Comparison of ENCODE assay signal across 17 cellular contexts in genomic region chr21:44780767-44781459, GRCh38. TPM values are rescaled to one million over a fixed set of nuclear protein-coding genes. Genes with fewer than 3 reads are reported as not detected.
DNase-seq lines count a peak whose midpoint lies in the region; ATAC-seq, FAIRE-seq and TF ChIP-seq lines count a peak whose summit lies in the region.
"Had no signal": no experiment of that assay in that cellular context is flagged by ENCODE, and none has a peak within 500 bp of the region (broad histone marks: within the 10 kb centered on the region; RNA-seq: fewer than 3 reads in every experiment).

No MANE protein-coding gene starts in this region.

- dilution Hi-C loops in endothelial cell of umbilical vein (cut with MboI; ENCODE audit: extremely low pct_ligation_motif_present, low sequenced_read_pairs) = no loop called here

- WGBS in mesendoderm (ENCODE audit: extremely low coverage, insufficient coverage, low lambda C conversion rate) = no CpG with 5 or more reads among the region's 16 CpGs

- H3K27me3 Mint-ChIP-seq in nephron (ENCODE audit: low read depth) = no peaks in the 10 kb centered on the region
- H3K27me3 Mint-ChIP-seq: CD4-positive, alpha-beta T cell had no signal

- peaks cover 8% of the 10 kb centered on the region for H3K9me3 Mint-ChIP-seq in nephron
- H3K9me3 Mint-ChIP-seq: CD4-positive, alpha-beta T cell had no signal

- H3K36me3 ChIP-seq in BLaER1 treated with 17β-estradiol and CSF1 and Interleukin-3, amounts not matched to agents 10 nM and 100 nM = peaks cover 80 to 98% (median 90%) of the 10 kb centered on the region in 11 experiments
- peaks cover 3% of the 10 kb centered on the region; the same call in 1 of the 2 replicates for H3K36me3 ChIP-seq in Panc1 (ENCODE audit: control insufficient read depth, insufficient read depth, low read length)
- H3K36me3 ChIP-seq in endothelial cell of umbilical vein (ENCODE audit: control insufficient read depth in 2 of 2, extremely low read depth in 1 of 2, insufficient read depth in 2 of 2, low read length in 2 of 2) = peaks cover 4% of the 10 kb centered on the region in 2 experiments
- peaks cover 24% of the 10 kb centered on the region for H3K36me3 ChIP-seq in osteoblast (ENCODE audit: insufficient read depth, low read length)
- H3K36me3 ChIP-seq in mesendoderm (ENCODE audit: control insufficient read depth, insufficient read depth, low read length) = peaks cover 2% of the 10 kb centered on the region
- H3K36me3 ChIP-seq in H7 (replicated peaks; ENCODE audit: control insufficient read depth, insufficient read depth, low read length) = peaks cover 4% of the 10 kb centered on the region

- no peak overlapping the region for H2BK120ac ChIP-seq in mesendoderm (ENCODE audit: low read depth, low read length)

- no peak overlapping the region for H3K9ac ChIP-seq in BLaER1 treated with 17β-estradiol and CSF1 and Interleukin-3, amounts not matched to agents 10 nM and 100 nM
- H3K9ac ChIP-seq in endothelial cell of umbilical vein (replicated peaks; ENCODE audit: extremely low read depth, insufficient read depth, low read length) (no peak overlapping the region), mesendoderm (ENCODE audit: low read length) (no peak overlapping the region)

- no peak overlapping the region for H3K23ac ChIP-seq in mesendoderm (ENCODE audit: low read length)

- CTCF ChIA-PET in Panc1 (lab: Charles Lee) = no interaction called here
- CTCF ChIA-PET in endothelial cell of umbilical vein (lab: Charles Lee) = interaction anchor here (4.9 kb wide), 1 partner anchor 13 kb away, joined by 27 read pairs; no protein-coding TSS in a partner anchor

- peaks cover 23 to 39% (median 30%) of the 10 kb centered on the region in 10 experiments for H3K4me1 ChIP-seq in BLaER1 treated with 17β-estradiol and CSF1 and Interleukin-3, amounts not matched to agents 10 nM and 100 nM
- H3K4me1 ChIP-seq in Panc1 (ENCODE audit: control insufficient read depth, insufficient read depth, low read length) = peaks cover 25% of the 10 kb centered on the region
- H3K4me1 ChIP-seq in endothelial cell of umbilical vein (ENCODE audit: control insufficient read depth, extremely low read depth, insufficient read depth, low read length) = no peaks in the 10 kb centered on the region
- H3K4me1 ChIP-seq in osteoblast (ENCODE audit: insufficient read depth, low read length) = no peaks in the 10 kb centered on the region
- H3K4me1 ChIP-seq in mesendoderm (ENCODE audit: control insufficient read depth, low read depth, low read length) = no peaks in the 10 kb centered on the region

- in situ Hi-C loops in Panc1 (cut with HindIII; ENCODE audit: low pct_unique_long_range_greater_than_20kb, low sequenced_read_pairs) = no loop called here

- no peak for TF ChIP-seq POLR2A in endothelial cell of umbilical vein (IDR thresholded peaks at IDR 0.05; ENCODE audit: low read depth, low read length)

- H3K27me3 ChIP-seq in BLaER1 treated with 17β-estradiol and CSF1 and Interleukin-3, amounts not matched to agents 10 nM and 100 nM = no peaks in the 10 kb centered on the region
- H3K27me3 ChIP-seq in Panc1 (ENCODE audit: control insufficient read depth, insufficient read depth, low read length) (no peaks in the 10 kb centered on the region), endothelial cell of umbilical vein (ENCODE audit: control insufficient read depth in 2 of 2, insufficient read depth in 2 of 2, low read length in 2 of 2) (no peaks in the 10 kb centered on the region), osteoblast (ENCODE audit: insufficient read depth, low read length) (no peaks in the 10 kb centered on the region), mesendoderm (ENCODE audit: insufficient read depth, low read length, poor library complexity) (no peaks in the 10 kb centered on the region), H7 (ENCODE audit: control insufficient read depth, insufficient read depth, low read length) (no peaks in the 10 kb centered on the region)

- no peak overlapping the region for H4K5ac ChIP-seq in mesendoderm (ENCODE audit: low read length)

- H2AFZ ChIP-seq in endothelial cell of umbilical vein (ENCODE audit: low read depth, low read length) (no peak overlapping the region), osteoblast (ENCODE audit: low read length) (no peak overlapping the region)

- POLR2A ChIA-PET in Panc1 (lab: Charles Lee) (interaction anchor here (0.6 kb wide), 1 partner anchor 146 kb away, joined by 9 read pairs; no protein-coding TSS in a partner anchor), endothelial cell of umbilical vein (lab: Charles Lee) (no interaction called here)

- no peak for ATAC-seq in Panc1
- ATAC-seq in HG03378 (IDR thresholded peaks at IDR 0.05; ENCODE audit: unreplicated experiment) = no peak

- peaks cover 65 to 100% (median 91%) of the 10 kb centered on the region in 11 experiments for H4K20me1 ChIP-seq in BLaER1 treated with 17β-estradiol and CSF1 and Interleukin-3, amounts not matched to agents 10 nM and 100 nM
- no peaks in the 10 kb centered on the region for H4K20me1 ChIP-seq in endothelial cell of umbilical vein (replicated peaks; ENCODE audit: control insufficient read depth, extremely low read depth, insufficient read depth, low read length)
- H4K20me1 ChIP-seq in osteoblast (ENCODE audit: insufficient read depth, low read length) = peaks cover 33% of the 10 kb centered on the region

- H2AK5ac ChIP-seq in mesendoderm (ENCODE audit: low read length) = no peak overlapping the region

- H3K27ac Mint-ChIP-seq in nephron = peak overlapping the region; percentile 77 to 90 (median 89)

- no peak overlapping the region for H4K8ac ChIP-seq in mesendoderm (ENCODE audit: low read depth, low read length)

- peaks cover 53% of the 10 kb centered on the region for H3K79me2 ChIP-seq in endothelial cell of umbilical vein (ENCODE audit: control insufficient read depth, insufficient read depth, low read length)
- H3K79me2 ChIP-seq in osteoblast (ENCODE audit: insufficient read depth, low read length) = peaks cover 69% of the 10 kb centered on the region
- peaks cover 36% of the 10 kb centered on the region for H3K79me2 ChIP-seq in mesendoderm (ENCODE audit: control insufficient read depth, insufficient read depth, low read length)

- no peak overlapping the region for H3K56ac ChIP-seq in mesendoderm (ENCODE audit: low read length)

- no peak overlapping the region for H3K18ac ChIP-seq in mesendoderm (ENCODE audit: low read length)

- DNase-seq in Panc1 (ENCODE audit: low read depth, low spot score) (no peak), endothelial cell of umbilical vein (ENCODE audit: low read depth, low spot score) (no peak), osteoblast (ENCODE audit: insufficient read length, low spot score, missing footprints) (no peak), mesendoderm (no peak), H7 (no peak)
- DNase-seq: ACHN; AML-193; Calu3; CD4-positive, alpha-beta T cell; DND-41; IMR-90; NCI-H187; NCI-H446; NCI-H69 had no signal

- H3K9me3 ChIP-seq in BLaER1 treated with 17β-estradiol and CSF1 and Interleukin-3, amounts not matched to agents 10 nM and 100 nM (replicated peaks in 1 of 11) = 0 out of 22 replicates have a peak, but pooled peaks cover 0 to 4% (median 0%) of the 10 kb centered on the region in 11 experiments
- H3K9me3 ChIP-seq in Panc1 (ENCODE audit: control insufficient read depth, insufficient read depth, low read depth, low read length) = no peaks in the 10 kb centered on the region
- no peaks in the 10 kb centered on the region for H3K9me3 ChIP-seq in endothelial cell of umbilical vein (replicated peaks; ENCODE audit: control insufficient read depth, insufficient read depth, low read length)
- H3K9me3 ChIP-seq in osteoblast (ENCODE audit: low read depth, low read length) = no peaks in the 10 kb centered on the region

- no peak overlapping the region for H3K4ac ChIP-seq in mesendoderm (ENCODE audit: low read depth, low read length)

- FAIRE-seq in endothelial cell of umbilical vein (lab: Jason Lieb, UNC) = peak; percentile 55

- no peak overlapping the region for H3K4me3 Mint-ChIP-seq in nephron
- H3K4me3 Mint-ChIP-seq: CD4-positive, alpha-beta T cell had no signal

- H3K4me3 ChIP-seq in BLaER1 treated with 17β-estradiol and CSF1 and Interleukin-3, amounts not matched to agents 10 nM and 100 nM = no peak overlapping the region
- H3K4me3 ChIP-seq in Panc1 (ENCODE audit: low read depth in 2 of 2, low read length in 2 of 2) (no peak overlapping the region), endothelial cell of umbilical vein (replicated peaks in 1 of 3; ENCODE audit: insufficient read depth in 1 of 3, low read depth in 1 of 3, low read length in 3 of 3) (no peak overlapping the region), osteoblast (ENCODE audit: insufficient read depth, low read length) (no peak overlapping the region), mesendoderm (ENCODE audit: low read length) (no peak overlapping the region), H7 (ENCODE audit: insufficient read depth, low read depth, low read length) (no peak overlapping the region)

- TF ChIP-seq CTCF in Panc1 (IDR thresholded peaks at IDR 0.05) (no peak), endothelial cell of umbilical vein (IDR thresholded peaks at IDR 0.05; ENCODE audit: extremely low read depth in 1 of 2, insufficient read depth in 1 of 2, low read depth in 1 of 2, low read length in 2 of 2) (no peak), nephron (IDR thresholded peaks at IDR 0.05; ENCODE audit: unreplicated experiment in 3 of 3) (no peak), osteoblast (IDR thresholded peaks at IDR 0.05; ENCODE audit: extremely low read depth, low read depth, low read length) (no peak)

- no peak overlapping the region for H2BK15ac ChIP-seq in mesendoderm (replicated peaks; ENCODE audit: low read depth)

- BruUV-seq in Panc1 (replicated peaks; lab: Mats Ljungman, UMichigan) (no TSS peak), endothelial cell of umbilical vein (replicated peaks; lab: Mats Ljungman, UMichigan) (no TSS peak)

- no peak overlapping the region for H2BK5ac ChIP-seq in mesendoderm (ENCODE audit: low read length)

- H3K9me1 ChIP-seq in endothelial cell of umbilical vein (replicated peaks; ENCODE audit: control insufficient read depth, extremely low read depth, insufficient read depth, low read length) = no peaks in the 10 kb centered on the region

- intact Hi-C loops in Panc1 (cut with micrococcal nuclease; ENCODE audit: unreplicated experiment) (loop anchor here (10.0 kb wide), 1 partner anchor 266 kb away; no protein-coding TSS in a partner anchor), endothelial cell of umbilical vein (cut with micrococcal nuclease) (no loop called here)

- H3K79me1 ChIP-seq in mesendoderm (ENCODE audit: low read length) = peaks cover 32% of the 10 kb centered on the region

- H3K4me1 Mint-ChIP-seq in nephron = peaks cover 36% of the 10 kb centered on the region

- peak overlapping the region in 6 of 11 experiments; percentile 14 to 56 (median 30); a peak in 10 of 22 replicates for H3K4me2 ChIP-seq in BLaER1 treated with 17β-estradiol and CSF1 and Interleukin-3, amounts not matched to agents 10 nM and 100 nM
- H3K4me2 ChIP-seq in endothelial cell of umbilical vein (ENCODE audit: insufficient read depth, low read length) (no peak overlapping the region), osteoblast (ENCODE audit: insufficient read depth, low read length) (no peak overlapping the region), mesendoderm (ENCODE audit: low read length) (no peak overlapping the region)

- no peak overlapping the region for H3K27ac ChIP-seq in BLaER1 treated with 17β-estradiol and CSF1 and Interleukin-3, amounts not matched to agents 10 nM and 100 nM
- H3K27ac ChIP-seq in Panc1 (ENCODE audit: low read length) (0 out of 2 replicates have a peak overlapping the region, but pooled peaks have one; percentile 4), endothelial cell of umbilical vein (ENCODE audit: insufficient read depth, low read depth, low read length) (no peak overlapping the region), osteoblast (ENCODE audit: low read depth, low read length) (no peak overlapping the region), mesendoderm (ENCODE audit: low read depth, low read length) (no peak overlapping the region)

- peaks cover 53% of the 10 kb centered on the region for H3K36me3 Mint-ChIP-seq in nephron (ENCODE audit: low read depth)

RNA-seq across cellular contexts. Expression of gene UBE2G2, which starts 20.7 kb away (rescaled TPM):
- total RNA-seq in Panc1 (2021; ENCODE audit: unreplicated experiment) (77.4 TPM), endothelial cell of umbilical vein (114 and 117 TPM in 2 replicates), osteoblast (75.3 and 94.3 TPM in 2 replicates)
- 69.4 TPM for polyA plus RNA-seq in Panc1 (2012; ENCODE audit: insufficient read length)
- polyA plus RNA-seq in endothelial cell of umbilical vein = 86.4 and 95.0 TPM in 2 replicates
- polyA plus RNA-seq in endothelial cell of umbilical vein (2011; cell fraction: cytosol; rRNA removed) = 90.1 and 97.5 TPM in 2 replicates
- 200 and 203 TPM in 2 replicates for polyA plus RNA-seq in endothelial cell of umbilical vein (2011; cell fraction: nucleus; rRNA removed)
- 126 and 142 TPM in 2 replicates for polyA plus RNA-seq in endothelial cell of umbilical vein (2012)
- polyA minus RNA-seq in endothelial cell of umbilical vein = 158 TPM in 2 replicates
- polyA minus RNA-seq in endothelial cell of umbilical vein (2011; cell fraction: cytosol; rRNA and poly(A)+ RNA removed) = 57.2 TPM
- polyA minus RNA-seq in endothelial cell of umbilical vein (2011; cell fraction: nucleus; rRNA and poly(A)+ RNA removed) = 87.5 and 102 TPM in 2 replicates
- polyA plus RNA-seq in mesendoderm (2013, experiment 1 of 2) = 73.0 TPM
- polyA plus RNA-seq in mesendoderm (2013, experiment 2 of 2) = 72.2 TPM
- total RNA-seq in H7 (2014; rRNA removed; shearing (Covaris generic)) = 66.4 and 76.8 TPM in 2 replicates

RNA-seq across cellular contexts. Expression of gene SUMO3, which starts 36.9 kb away (rescaled TPM):
- total RNA-seq in Panc1 (2021; ENCODE audit: unreplicated experiment) = 41.4 TPM
- 55.8 TPM for polyA plus RNA-seq in Panc1 (2012; ENCODE audit: insufficient read length)
- total RNA-seq in endothelial cell of umbilical vein = 99.7 and 102 TPM in 2 replicates
- polyA plus RNA-seq in endothelial cell of umbilical vein = 109 and 123 TPM in 2 replicates
- polyA plus RNA-seq in endothelial cell of umbilical vein (2011; cell fraction: cytosol; rRNA removed) = 115 and 130 TPM in 2 replicates
- 46.3 and 55.9 TPM in 2 replicates for polyA plus RNA-seq in endothelial cell of umbilical vein (2011; cell fraction: nucleus; rRNA removed)
- 107 and 137 TPM in 2 replicates for polyA plus RNA-seq in endothelial cell of umbilical vein (2012)
- 79.8 and 101 TPM in 2 replicates for polyA minus RNA-seq in endothelial cell of umbilical vein
- 50.6 TPM for polyA minus RNA-seq in endothelial cell of umbilical vein (2011; cell fraction: cytosol; rRNA and poly(A)+ RNA removed)
- 21.6 and 22.3 TPM in 2 replicates for polyA minus RNA-seq in endothelial cell of umbilical vein (2011; cell fraction: nucleus; rRNA and poly(A)+ RNA removed)
- total RNA-seq in osteoblast = 80.7 and 82.8 TPM in 2 replicates
- polyA plus RNA-seq in mesendoderm (2013, experiment 1 of 2) = 156 TPM
- polyA plus RNA-seq in mesendoderm (2013, experiment 2 of 2) = 154 TPM
- 80.8 and 91.1 TPM in 2 replicates for total RNA-seq in H7 (2014; rRNA removed; shearing (Covaris generic))

Comparison
In these comparisons a context has a peak if more than half of its experiments do, and no peak if none do; other contexts are left out.
1. H3K4me2 ChIP-seq: peak in BLaER1 treated with 17β-estradiol and CSF1 and Interleukin-3, amounts not matched to agents 10 nM and 100 nM (6 of 11); none in endothelial cell of umbilical vein (single experiment), osteoblast (single experiment) and mesendoderm (single experiment).